ENCODE assay signal across 1 cellular context in genomic region chr1:11059166-11059989, GRCh38.
TF ChIP-seq lines count a peak whose summit lies in the region.

No MANE protein-coding gene starts in this region.

TF ChIP-seq in HEK293, 187 proteins besides CTCF, POLR2A, EP300 and RAD21 (continued from another document):
- TF ChIP-seq ZNF148 (tag by site-specific recombination; IDR thresholded peaks at IDR 0.05; ENCODE audit: borderline replicate concordance) (no peak), ZNF23 (tag by site-specific recombination; IDR thresholded peaks at IDR 0.05; ENCODE audit: borderline replicate concordance) (no peak), ZNF311 (tag by site-specific recombination; IDR thresholded peaks at IDR 0.05; ENCODE audit: borderline replicate concordance) (no peak), ZNF114 (tag by site-specific recombination; IDR thresholded peaks at IDR 0.05) (no peak), ZNF600 (tag by site-specific recombination; IDR thresholded peaks at IDR 0.05) (no peak), BCL11A (tag by site-specific recombination; IDR thresholded peaks at IDR 0.05; ENCODE audit: low read depth) (no peak), REST (tag by site-specific recombination; IDR thresholded peaks at IDR 0.05) (no peak), SETDB1 (IDR thresholded peaks at IDR 0.05; ENCODE audit: insufficient read length, low read length) (no peak), ZNF391 (tag by site-specific recombination; IDR thresholded peaks at IDR 0.05; ENCODE audit: borderline replicate concordance, low read depth) (no peak), ZBTB48 (tag by site-specific recombination; IDR thresholded peaks at IDR 0.05) (peak; percentile 36), ZNF692 (tag by site-specific recombination; IDR thresholded peaks at IDR 0.05) (0 out of 2 replicates have a peak, but pooled peaks have one; percentile 34), IKZF3 (tag by site-specific recombination; IDR thresholded peaks at IDR 0.05) (no peak), ZNF214 (tag by site-specific recombination; IDR thresholded peaks at IDR 0.05; ENCODE audit: borderline replicate concordance) (no peak), ZNF571 (tag by site-specific recombination; IDR thresholded peaks at IDR 0.05) (no peak), RBAK (tag by site-specific recombination; IDR thresholded peaks at IDR 0.05) (no peak), YY2 (tag by site-specific recombination; IDR thresholded peaks at IDR 0.05) (0 out of 2 replicates have a peak, but pooled peaks have one; percentile 21), ZSCAN5A (tag by site-specific recombination; IDR thresholded peaks at IDR 0.05) (no peak), ZNF785 (tag by site-specific recombination; IDR thresholded peaks at IDR 0.05) (peak; percentile 11; the same call in 1 of the 2 replicates), ZNF112 (tag by site-specific recombination; IDR thresholded peaks at IDR 0.05) (no peak), OVOL3 (tag by site-specific recombination; IDR thresholded peaks at IDR 0.05) (no peak)
